9 cellular contexts compared by ENCODE assay signal in genomic region chr20:46119028-46119546, GRCh38. TPM values are rescaled to one million over a fixed set of nuclear protein-coding genes. Genes with fewer than 3 reads are reported as not detected.
A peak's percentile ranks its signal among the peaks of the same experiment; 100 is the strongest.
DNase-seq lines count a peak whose midpoint lies in the region; ATAC-seq, FAIRE-seq and TF ChIP-seq lines count a peak whose summit lies in the region.
"Had no signal": no experiment of that assay in that cellular context is flagged by ENCODE, and none has a peak within 500 bp of the region (broad histone marks: within the 10 kb centered on the region; RNA-seq: fewer than 3 reads in every experiment).

No MANE protein-coding gene starts in this region.

- H3K4me3 ChIP-seq in A549 (no peak overlapping the region), kidney epithelial cell (ENCODE audit: low read depth, low read length) (peak overlapping the region; percentile 65)

- H3K4me1 ChIP-seq in A549: 0 out of 3 replicates have a peak, but pooled peaks cover 3% of the 10 kb centered on the region

- H3K4me2 ChIP-seq in A549: peak overlapping the region; percentile 99; the same call in 2 of the 3 replicates

- peak overlapping the region; percentile 98 to 100 (median 99) for H3K4me3 Mint-ChIP-seq in IgD-negative memory B cell

- peaks cover 2% of the 10 kb centered on the region for H3K27me3 ChIP-seq in kidney epithelial cell (ENCODE audit: control insufficient read depth, insufficient read depth, low read length)

- H3K27ac Mint-ChIP-seq in IgD-negative memory B cell: peak overlapping the region; percentile 97 to 100 (median 99)

- 79% methylated on average over 2 of the region's 2 CpGs for WGBS in A549 (ENCODE audit: missing lambda C conversion rate)

- H3K36me3 ChIP-seq in kidney epithelial cell (ENCODE audit: control insufficient read depth, insufficient read depth, low read length): peaks cover 3% of the 10 kb centered on the region

- POLR2A ChIA-PET in A549 (lab: Yijun Ruan, JAX): no interaction called here

- TF ChIP-seq CTCF in A549 (IDR thresholded peaks at IDR 0.05): no peak
- TF ChIP-seq CTCF in kidney epithelial cell (IDR thresholded peaks at IDR 0.05; ENCODE audit: insufficient read depth, low read length, poor library complexity, severe bottlenecking): no peak

- no peaks in the 10 kb centered on the region for H3K27me3 Mint-ChIP-seq in IgD-negative memory B cell

- H3K27ac ChIP-seq in A549: no peak overlapping the region

- TF ChIP-seq EP300 in A549 (IDR thresholded peaks at IDR 0.05): no peak

- CTCF ChIA-PET in A549 (lab: Yijun Ruan, JAX): interaction anchor here (1.0 to 2.3 kb wide), 5 partner anchors 13 to 106 kb away, joined by 3 to 12 read pairs (median 4); no protein-coding TSS in a partner anchor

- no peak for FAIRE-seq in A549 (lab: Jason Lieb, UNC)
- FAIRE-seq: G401.6 had no signal

- peaks cover 28 to 41% (median 37%) of the 10 kb centered on the region in 3 donors for H3K4me1 Mint-ChIP-seq in IgD-negative memory B cell

- DNase-seq in A549 (ENCODE audit: low read depth in 1 of 2, low spot score in 1 of 2): no peak
- no peak for DNase-seq in kidney epithelial cell (ENCODE audit: low read depth)
- no peak for DNase-seq in NCI-H146 (lab: John Stamatoyannopoulos, UW)
- no peak for DNase-seq in Ammon's horn (ENCODE audit: low spot score)
- DNase-seq in activated CD4-positive, alpha-beta T cell treated with anti-CD3 and anti-CD28 coated beads, Interleukin-2, amount 50 U/mL, for 4 hours: no peak
- no peak for DNase-seq in NCI-H748 (lab: John Stamatoyannopoulos, UW; ENCODE audit: unreplicated experiment)

- TF ChIP-seq POLR2A in A549 (IDR thresholded peaks at IDR 0.05; ENCODE audit: low read length) (no peak), GM19193 (IDR thresholded peaks at IDR 0.05; ENCODE audit: extremely low read depth, insufficient read depth, insufficient read length) (peak; percentile 22)

- H3K9me3 ChIP-seq in A549: no peaks in the 10 kb centered on the region

- ATAC-seq in A549: no peak

- TF ChIP-seq RAD21 in A549 (conservative IDR thresholded peaks at IDR 0.05 in 1 of 2, IDR thresholded peaks at IDR 0.05 in 1 of 2): no peak

- H3K36me3 Mint-ChIP-seq in IgD-negative memory B cell: peaks cover 2% of the 10 kb centered on the region

- no peaks in the 10 kb centered on the region for H3K9me3 Mint-ChIP-seq in IgD-negative memory B cell

TF ChIP-seq in A549, 52 proteins besides CTCF, POLR2A, EP300 and RAD21:
- no peak for TF ChIP-seq REST (IDR thresholded peaks at IDR 0.05)
- no peak for TF ChIP-seq NFE2L2 (conservative IDR thresholded peaks at IDR 0.05; ENCODE audit: low read length)
- TF ChIP-seq ELK1 (IDR thresholded peaks at IDR 0.05; ENCODE audit: low read depth, low read length): no peak

RNA-seq across cellular contexts. Expression of gene CD40, which starts 1.0 kb away (rescaled TPM):
- polyA plus RNA-seq in A549 (2011; rRNA removed): 5.2 and 7.0 TPM in 2 replicates
- 7.4 and 7.7 TPM in 2 replicates for polyA plus RNA-seq in A549 (2012; cell fraction: cytosol; rRNA removed)
- 6.6 and 7.3 TPM in 2 replicates for polyA plus RNA-seq in A549 (2012; cell fraction: nucleus; rRNA removed)
- 4.7 to 5.7 TPM (median 4.9 TPM) in 3 replicates for polyA plus RNA-seq in A549 (2017; fragmentation: RNase III; extraction: RNeasy Plus Mini Kit Qiagen cat#74134 plus additional on column Dnase treatment)
- 4.9 and 5.1 TPM in 2 replicates for polyA minus RNA-seq in A549 (2011; rRNA and poly(A)+ RNA removed)
- 217 TPM for polyA plus RNA-seq in IgD-negative memory B cell
- 57.6 and 58.3 TPM in 2 replicates for total RNA-seq in kidney epithelial cell

RNA-seq across cellular contexts. Expression of gene NCOA5, which starts 29.3 kb away (rescaled TPM):
- polyA plus RNA-seq in A549 (2011; rRNA removed): 22.2 and 28.0 TPM in 2 replicates
- polyA plus RNA-seq in A549 (2012; cell fraction: cytosol; rRNA removed): 16.9 and 20.0 TPM in 2 replicates
- 20.3 and 26.9 TPM in 2 replicates for polyA plus RNA-seq in A549 (2012; cell fraction: nucleus; rRNA removed)
- 26.2 to 27.2 TPM (median 27.1 TPM) in 3 replicates for polyA plus RNA-seq in A549 (2017; fragmentation: RNase III; extraction: RNeasy Plus Mini Kit Qiagen cat#74134 plus additional on column Dnase treatment)
- polyA minus RNA-seq in A549 (2011; rRNA and poly(A)+ RNA removed): 20.4 and 25.1 TPM in 2 replicates
- polyA plus RNA-seq in IgD-negative memory B cell: 30.1 TPM
- 30.5 and 31.4 TPM in 2 replicates for total RNA-seq in kidney epithelial cell

Comparison
In these comparisons a context has a peak if more than half of its experiments do, and no peak if none do; other contexts are left out.
1. RNA of gene CD40, which starts 1.0 kb away (polyA plus RNA-seq): 217 TPM in IgD-negative memory B cell (single experiment); 4.7 to 7.7 TPM in A549; every median in the first group is over 10 times any median in the second.